14 cellular contexts compared by ENCODE assay signal in the genomic region with DNA sequence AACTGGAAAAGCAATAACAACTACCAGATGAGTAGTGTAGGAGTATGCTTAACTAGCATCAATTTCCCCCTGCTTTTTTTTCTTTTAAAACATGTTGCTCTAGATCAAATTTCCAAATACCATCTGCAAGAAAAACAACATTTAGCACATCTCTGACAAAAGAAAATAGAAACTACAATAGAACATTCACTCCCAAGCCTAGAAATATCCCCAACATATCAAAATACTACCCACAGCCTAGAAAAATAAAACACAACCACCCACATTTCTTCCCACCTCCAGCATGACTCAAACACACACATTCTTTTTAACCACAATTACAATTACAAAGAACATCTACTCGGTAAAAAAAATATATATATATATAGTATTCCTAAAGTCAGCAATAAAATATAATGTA.
"Had no signal": no experiment of that assay in that cellular context is flagged by ENCODE, and none has a peak within 500 bp of the region (broad histone marks: within the 10 kb centered on the region; RNA-seq: fewer than 3 reads in every experiment).

No MANE protein-coding gene starts in this region.

- H3K27ac Mint-ChIP-seq: activated B cell treated with CpG ODN at 0.5 μM for 24 hours; activated CD4-positive, alpha-beta T cell treated with anti-CD3 and anti-CD28 coated beads, Interleukin-2, amount 10 ng/mL, durations not matched to agents 7 days and 5 days; activated naive CD4-positive, alpha-beta T cell treated with anti-CD3 and anti-CD28 coated beads, Interleukin-2, amount 50 U/mL, for 72 hours; dendritic cell treated with granulocyte-macrophage colony-stimulating factor and Interleukin-4, amounts not matched to agents 40 ng/mL and 50 ng/mL, for 4 days; effector memory CD8-positive, alpha-beta T cell; stimulated activated naive CD8-positive, alpha-beta T cell treated with anti-CD3 and anti-CD28 coated beads, Interleukin-15, Interleukin-2, amounts not matched to agents 100 ng/mL and 50 ng/mL, for 24 hours; T-helper 1 cell treated with Interleukin-12 subunit alpha and Interleukin-12 subunit beta and Interleukin-4 antibody, amounts not matched to agents 30 μg/mL and 1 μg/mL, for 36 hours had no signal

- DNase-seq: activated B cell treated with CpG ODN at 0.5 μM for 24 hours; activated CD4-positive, alpha-beta T cell treated with anti-CD3 and anti-CD28 coated beads, Interleukin-2, amount 10 ng/mL, durations not matched to agents 7 days and 5 days; activated effector memory CD4-positive, alpha-beta T cell treated with anti-CD3 and anti-CD28 coated beads, Interleukin-2, amount 50 U/mL, for 16 hours; effector memory CD8-positive, alpha-beta T cell; mesenchymal stem cell; sigmoid colon; stimulated activated CD4-positive, alpha-beta T cell treated with anti-CD3 and anti-CD28 coated beads, Interleukin-4, amount 100 ng/mL, for 1 hour; stimulated activated CD8-positive, alpha-beta memory T cell treated with anti-CD3 and anti-CD28 coated beads, Interleukin-4, amount 100 ng/mL, for 48 hours had no signal

- H3K27ac ChIP-seq: sigmoid colon had no signal

- H3K27me3 Mint-ChIP-seq: activated B cell treated with CpG ODN at 0.5 μM for 24 hours; activated CD4-positive, alpha-beta T cell treated with anti-CD3 and anti-CD28 coated beads, Interleukin-2, amount 10 ng/mL, durations not matched to agents 7 days and 5 days; central memory CD8-positive, alpha-beta T cell; dendritic cell treated with granulocyte-macrophage colony-stimulating factor and Interleukin-4, amounts not matched to agents 40 ng/mL and 50 ng/mL, for 4 days; effector memory CD8-positive, alpha-beta T cell had no signal

- H3K4me3 ChIP-seq: sigmoid colon had no signal

- H3K4me3 Mint-ChIP-seq: activated B cell treated with CpG ODN at 0.5 μM for 24 hours; activated CD4-positive, alpha-beta T cell treated with anti-CD3 and anti-CD28 coated beads, Interleukin-2, amount 10 ng/mL, durations not matched to agents 7 days and 5 days; central memory CD8-positive, alpha-beta T cell; dendritic cell treated with granulocyte-macrophage colony-stimulating factor and Interleukin-4, amounts not matched to agents 40 ng/mL and 50 ng/mL, for 4 days; effector memory CD8-positive, alpha-beta T cell; stimulated activated naive CD8-positive, alpha-beta T cell treated with anti-CD3 and anti-CD28 coated beads, Interleukin-15, Interleukin-2, amounts not matched to agents 100 ng/mL and 50 ng/mL, for 24 hours; T-helper 1 cell treated with Interleukin-12 subunit alpha and Interleukin-12 subunit beta and Interleukin-4 antibody, amounts not matched to agents 30 μg/mL and 1 μg/mL, for 36 hours had no signal

- H3K9me3 Mint-ChIP-seq: activated B cell treated with CpG ODN at 0.5 μM for 24 hours; activated CD4-positive, alpha-beta T cell treated with anti-CD3 and anti-CD28 coated beads, Interleukin-2, amount 10 ng/mL, durations not matched to agents 7 days and 5 days; activated naive CD4-positive, alpha-beta T cell treated with anti-CD3 and anti-CD28 coated beads, Interleukin-2, amount 50 U/mL, for 72 hours; central memory CD8-positive, alpha-beta T cell; dendritic cell treated with granulocyte-macrophage colony-stimulating factor and Interleukin-4, amounts not matched to agents 40 ng/mL and 50 ng/mL, for 4 days; effector memory CD8-positive, alpha-beta T cell; stimulated activated naive CD8-positive, alpha-beta T cell treated with anti-CD3 and anti-CD28 coated beads, Interleukin-15, Interleukin-2, amounts not matched to agents 100 ng/mL and 50 ng/mL, for 24 hours; T-helper 1 cell treated with Interleukin-12 subunit alpha and Interleukin-12 subunit beta and Interleukin-4 antibody, amounts not matched to agents 30 μg/mL and 1 μg/mL, for 36 hours had no signal

- H3K36me3 Mint-ChIP-seq: activated naive CD4-positive, alpha-beta T cell treated with anti-CD3 and anti-CD28 coated beads, Interleukin-2, amount 50 U/mL, for 72 hours had no signal

- H3K27me3 ChIP-seq: sigmoid colon had no signal

- H3K36me3 ChIP-seq: sigmoid colon had no signal

- H3K4me1 Mint-ChIP-seq: activated B cell treated with CpG ODN at 0.5 μM for 24 hours; activated CD4-positive, alpha-beta T cell treated with anti-CD3 and anti-CD28 coated beads, Interleukin-2, amount 10 ng/mL, durations not matched to agents 7 days and 5 days; central memory CD8-positive, alpha-beta T cell had no signal

- H3K9me3 ChIP-seq: sigmoid colon had no signal

- ATAC-seq: activated naive CD4-positive, alpha-beta T cell treated with anti-CD3 and anti-CD28 coated beads, Interleukin-2, amount 50 U/mL, for 72 hours; effector memory CD8-positive, alpha-beta T cell; left lobe of liver had no signal

- H3K4me1 ChIP-seq: sigmoid colon had no signal
